21 cellular contexts compared by ENCODE assay signal in genomic region chr16:65062736-65063583, GRCh38. TPM values are rescaled to one million over a fixed set of nuclear protein-coding genes. Genes with fewer than 3 reads are reported as not detected.
DNase-seq lines count a peak whose midpoint lies in the region; ATAC-seq, FAIRE-seq and TF ChIP-seq lines count a peak whose summit lies in the region.
"Had no signal": no experiment of that assay in that cellular context is flagged by ENCODE, and none has a peak within 500 bp of the region (broad histone marks: within the 10 kb centered on the region; RNA-seq: fewer than 3 reads in every experiment).

No MANE protein-coding gene starts in this region.

- no peak for FAIRE-seq in GM12892 (lab: Jason Lieb, UNC)
- FAIRE-seq: small intestine had no signal

- peak overlapping the region in 1 of 2 donors; percentile 13 for H3K27ac ChIP-seq in left lung
- H3K27ac ChIP-seq: C4-2B, epithelial cell of prostate, lower lobe of right lung, neutrophil had no signal

- ATAC-seq in left lung (peak; percentile 55), sciatic nerve (peak; percentile 54), HG03045 (IDR thresholded peaks at IDR 0.05; ENCODE audit: unreplicated experiment) (no peak)
- ATAC-seq: activated T-helper 17 cell treated with anti-CD3 and anti-CD28 coated beads, Interleukin-2, amount 50 U/mL, for 72 hours had no signal

- intact Hi-C loops in left lung (cut with DNase I) (no loop called here), sciatic nerve (cut with DNase I) (no loop called here)

- TF ChIP-seq CTCF in left lung (IDR thresholded peaks at IDR 0.05): no peak

- DNase-seq in EH (ENCODE audit: low read depth): peak; percentile 70
- peak; percentile 13 for DNase-seq in cerebellar cortex (ENCODE audit: low spot score)
- DNase-seq in left lung: no peak
- no peak for DNase-seq in sciatic nerve (ENCODE audit: low spot score)
- DNase-seq in NCI-H748 (lab: John Stamatoyannopoulos, UW; ENCODE audit: unreplicated experiment): no peak
- no peak for DNase-seq in GM12892 (ENCODE audit: insufficient read length)
- DNase-seq: ACHN; activated CD4-positive, alpha-beta T cell treated with anti-CD3 and anti-CD28 coated beads, Interleukin-2, amount 50 U/mL, for 48 hours; activated CD8-positive, alpha-beta memory T cell treated with anti-CD3 and anti-CD28 coated beads, Interleukin-2, amount 50 U/mL, for 48 hours; central memory CD4-positive, alpha-beta T cell; islet precursor cell; lower lobe of right lung; NCI-H2081 treated with DMSO at 0.1 percent for 48 hours; SIG-M5; small intestine; stimulated activated CD4-positive, alpha-beta T cell treated with anti-CD3 and anti-CD28 coated beads, Interleukin-2, amount 100 ng/mL, for 24 hours had no signal

- no peaks in the 10 kb centered on the region for H3K4me1 ChIP-seq in left lung

- no peaks in the 10 kb centered on the region for H3K27me3 ChIP-seq in left lung

- no peaks in the 10 kb centered on the region for H3K36me3 ChIP-seq in left lung
- H3K36me3 ChIP-seq: lower lobe of right lung, neutrophil had no signal

- H3K4me3 ChIP-seq in left lung: no peak overlapping the region
- H3K4me3 ChIP-seq: lower lobe of right lung had no signal

- H3K9me3 ChIP-seq in left lung: no peaks in the 10 kb centered on the region
- H3K9me3 ChIP-seq: lower lobe of right lung, neutrophil had no signal

- TF ChIP-seq POLR2A in GM12892 (IDR thresholded peaks at IDR 0.05; ENCODE audit: low read depth, low read length): no peak

RNA-seq across cellular contexts. Expression of gene CDH11, which starts 58.9 kb away (rescaled TPM):
- 100 to 1,000 TPM; 161 to 308 TPM for total RNA-seq in left lung
- total RNA-seq in sciatic nerve: 238 TPM
- not detected for polyA plus RNA-seq in GM12892 (2012; ENCODE audit: missing spikeins)
- total RNA-seq: activated T-helper 17 cell treated with anti-CD3 and anti-CD28 coated beads, Interleukin-2, amount 50 U/mL, for 72 hours had no signal

Comparison
In these comparisons a context has a peak if more than half of its experiments do, and no peak if none do; other contexts are left out.
1. DNase-seq: peak in EH (single experiment) and cerebellar cortex (single experiment); none in left lung (0 of 2), sciatic nerve (single experiment), NCI-H748 (single experiment) and GM12892 (single experiment).